Comparison of ENCODE assay signal across 1 cellular context in genomic region chr15:89813381-89814111, GRCh38.
TF ChIP-seq lines count a peak whose summit lies in the region.

No MANE protein-coding gene starts in this region.

TF ChIP-seq in H1, 55 proteins besides CTCF, POLR2A, EP300 and RAD21:
- TF ChIP-seq SUZ12 (IDR thresholded peaks at IDR 0.05; ENCODE audit: low read length), result no peak
- no peak for TF ChIP-seq SIN3A (conservative IDR thresholded peaks at IDR 0.05 in 1 of 2, IDR thresholded peaks at IDR 0.05 in 1 of 2; ENCODE audit: low read depth in 1 of 2, low read length in 2 of 2)
- TF ChIP-seq CBX8 (IDR thresholded peaks at IDR 0.05; ENCODE audit: borderline replicate concordance, low read depth, low read length), result no peak
- TF ChIP-seq HDAC6 (IDR thresholded peaks at IDR 0.05; ENCODE audit: low read depth, low read length), result no peak
- no peak for TF ChIP-seq TAF1 (IDR thresholded peaks at IDR 0.05; ENCODE audit: low read depth, low read length)
- TF ChIP-seq POLR2AphosphoS5 (IDR thresholded peaks at IDR 0.05; ENCODE audit: low read depth, low read length), result no peak
- TF ChIP-seq TEAD4 (IDR thresholded peaks at IDR 0.05; ENCODE audit: low read depth, low read length), result no peak
- no peak for TF ChIP-seq USF2 (IDR thresholded peaks at IDR 0.05; ENCODE audit: low read length)
- TF ChIP-seq JUN (IDR thresholded peaks at IDR 0.05; ENCODE audit: low read depth, low read length), result no peak
- TF ChIP-seq KDM5A (IDR thresholded peaks at IDR 0.05; ENCODE audit: low read length), result no peak
- TF ChIP-seq RXRA (IDR thresholded peaks at IDR 0.05; ENCODE audit: insufficient read depth, low read depth, low read length), result no peak
- no peak for TF ChIP-seq MAX (IDR thresholded peaks at IDR 0.05)
- TF ChIP-seq SRF (IDR thresholded peaks at IDR 0.05; ENCODE audit: low read depth, low read length), result no peak
- no peak for TF ChIP-seq GABPA (IDR thresholded peaks at IDR 0.05; ENCODE audit: borderline replicate concordance, insufficient read depth, low read length)
- TF ChIP-seq TBP (IDR thresholded peaks at IDR 0.05; ENCODE audit: low read depth, low read length), result no peak
- no peak for TF ChIP-seq TCF12 (IDR thresholded peaks at IDR 0.05; ENCODE audit: low read depth, low read length)
- no peak for TF ChIP-seq CEBPB (IDR thresholded peaks at IDR 0.05; ENCODE audit: low read depth, low read length)
- TF ChIP-seq CREB1 (IDR thresholded peaks at IDR 0.05), result no peak
TF ChIP-seq in H1: peak in this region for 0.
